1 cellular context compared by ENCODE assay signal in the genomic region with DNA sequence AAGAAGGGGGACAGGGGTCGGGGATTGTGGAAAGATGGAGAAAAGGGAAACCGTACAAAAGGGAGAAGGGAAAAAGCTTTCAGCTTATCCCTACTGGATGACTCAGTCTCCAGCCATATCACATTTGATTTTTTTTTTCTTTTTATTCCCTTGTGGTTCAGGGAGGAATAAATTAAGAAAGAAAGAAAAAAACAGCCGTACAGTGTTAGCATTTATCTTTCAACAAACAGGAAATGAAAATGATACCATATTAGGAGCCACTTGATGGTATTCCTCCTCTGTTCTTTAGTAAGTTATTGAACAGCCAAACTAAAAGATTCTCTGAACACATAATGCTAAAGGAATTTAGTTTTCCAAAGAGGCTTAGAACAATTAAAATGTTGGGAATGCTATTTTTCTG.
TF ChIP-seq lines count a peak whose summit lies in the region.

No MANE protein-coding gene starts in this region.

TF ChIP-seq in A549, 52 proteins besides CTCF, POLR2A, EP300 and RAD21 (continued from another document):
- TF ChIP-seq, protein P1, sequence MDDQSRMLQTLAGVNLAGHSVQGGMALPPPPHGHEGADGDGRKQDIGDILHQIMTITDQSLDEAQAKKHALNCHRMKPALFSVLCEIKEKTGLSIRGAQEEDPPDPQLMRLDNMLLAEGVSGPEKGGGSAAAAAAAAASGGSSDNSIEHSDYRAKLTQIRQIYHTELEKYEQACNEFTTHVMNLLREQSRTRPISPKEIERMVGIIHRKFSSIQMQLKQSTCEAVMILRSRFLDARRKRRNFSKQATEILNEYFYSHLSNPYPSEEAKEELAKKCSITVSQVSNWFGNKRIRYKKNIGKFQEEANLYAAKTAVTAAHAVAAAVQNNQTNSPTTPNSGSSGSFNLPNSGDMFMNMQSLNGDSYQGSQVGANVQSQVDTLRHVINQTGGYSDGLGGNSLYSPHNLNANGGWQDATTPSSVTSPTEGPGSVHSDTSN (IDR thresholded peaks at IDR 0.05) = no peak
- no peak for TF ChIP-seq ZC3H11A (IDR thresholded peaks at IDR 0.05)
- no peak for TF ChIP-seq RFX5 (IDR thresholded peaks at IDR 0.05)
